ENCODE assay signal across 8 cellular contexts in genomic region chr1:35192853-35193664, GRCh38. TPM values are rescaled to one million over a fixed set of nuclear protein-coding genes. Genes with fewer than 3 reads are reported as not detected.
DNase-seq lines count a peak whose midpoint lies in the region; ATAC-seq and TF ChIP-seq lines count a peak whose summit lies in the region.

SFPQ (minus strand) TSS chr1:35193145; CDS start chr1:35193049, 96 bp downstream.

- H3K4me3 ChIP-seq in left ventricle myocardium inferior, result peak within 1 kb of the TSS; percentile 100

- H3K27me3 ChIP-seq in left ventricle myocardium inferior (ENCODE audit: low read depth), result no peaks in the 10 kb centered on the region

- peaks cover 36% of the 10 kb centered on the region for H3K36me3 ChIP-seq in left ventricle myocardium inferior

- H3K27ac Mint-ChIP-seq in T-helper 17 cell (peak within 1 kb of the TSS; percentile 97), progenitor cell of endocrine pancreas (peak within 1 kb of the TSS; percentile 99)

- no peaks in the 10 kb centered on the region for H3K9me3 ChIP-seq in T-helper 17 cell (ENCODE audit: control insufficient read depth, low read length, poor library complexity, severe bottlenecking)
- H3K9me3 ChIP-seq in left ventricle myocardium inferior (replicated peaks), result no peaks in the 10 kb centered on the region

- H3K4me3 Mint-ChIP-seq in T-helper 17 cell, result peak within 1 kb of the TSS; percentile 96
- H3K4me3 Mint-ChIP-seq in progenitor cell of endocrine pancreas (ENCODE audit: low read depth), result peak within 1 kb of the TSS; percentile 91

- TF ChIP-seq CTCF in left ventricle myocardium inferior (IDR thresholded peaks at IDR 0.05; ENCODE audit: borderline replicate concordance) (no peak), progenitor cell of endocrine pancreas (IDR thresholded peaks at IDR 0.05; ENCODE audit: unreplicated experiment) (no peak)

- H3K36me3 Mint-ChIP-seq in T-helper 17 cell (ENCODE audit: low read depth), result peaks cover 13% of the 10 kb centered on the region
- H3K36me3 Mint-ChIP-seq in progenitor cell of endocrine pancreas (ENCODE audit: insufficient read depth), result peaks cover 37% of the 10 kb centered on the region

- H3K9me3 Mint-ChIP-seq in progenitor cell of endocrine pancreas (ENCODE audit: low read depth), result no peaks in the 10 kb centered on the region

- H3K4me1 ChIP-seq in left ventricle myocardium inferior, result peaks cover 51% of the 10 kb centered on the region

- peak; percentile 97 for DNase-seq in NCI-H1694 treated with DMSO at 0.1 percent for 48 hours (lab: John Stamatoyannopoulos, UW)
- DNase-seq in T-helper 17 cell, result peak; percentile 82 to 97 (median 95)
- DNase-seq in amygdala (lab: John Stamatoyannopoulos, UW), result peak; percentile 56 to 99 (median 95)
- peak; percentile 95 for DNase-seq in left ventricle myocardium inferior
- peak; percentile 97 for DNase-seq in progenitor cell of endocrine pancreas (ENCODE audit: low spot score, unreplicated experiment)
- DNase-seq in ureter (ENCODE audit: low spot score), result peak; percentile 98

- H3K27ac ChIP-seq in left ventricle myocardium inferior (replicated peaks), result peak within 1 kb of the TSS; percentile 99

- H3K27me3 Mint-ChIP-seq in T-helper 17 cell, result no peaks in the 10 kb centered on the region
- H3K27me3 Mint-ChIP-seq in progenitor cell of endocrine pancreas, result no peaks in the 10 kb centered on the region

- ATAC-seq in HG02885 (IDR thresholded peaks at IDR 0.05; ENCODE audit: poor library complexity, unreplicated experiment), result peak; percentile 90
- ATAC-seq in T-helper 17 cell, result peak; percentile 90

- H3K4me1 Mint-ChIP-seq in T-helper 17 cell, result peaks cover 45% of the 10 kb centered on the region
- H3K4me1 Mint-ChIP-seq in progenitor cell of endocrine pancreas (ENCODE audit: low read depth), result peaks cover 39% of the 10 kb centered on the region

- peak; percentile 98 for TF ChIP-seq POLR2A in GM15510 (IDR thresholded peaks at IDR 0.05; ENCODE audit: borderline replicate concordance, extremely low read depth, insufficient read length)

- intact Hi-C loops in left ventricle myocardium inferior (cut with micrococcal nuclease), result no loop called here

RNA-seq across cellular contexts. Expression of gene SFPQ, which starts in this region (rescaled TPM):
- total RNA-seq in T-helper 17 cell (100 to 1,000 TPM; 694 to 699 TPM), left ventricle myocardium inferior (81.0 TPM), progenitor cell of endocrine pancreas (651 and 653 TPM in 2 replicates), ureter (389 TPM)

Comparison
In these comparisons a context has a peak if more than half of its experiments do, and no peak if none do; other contexts are left out.
1. Peak in every context shown above with its lines: DNase-seq, ATAC-seq, H3K4me3 ChIP-seq and H3K27ac ChIP-seq.